11 cellular contexts compared by ENCODE assay signal in genomic region chr3:105801397-105801796, GRCh38.
DNase-seq lines count a peak whose midpoint lies in the region; ATAC-seq and TF ChIP-seq lines count a peak whose summit lies in the region.
"Had no signal": no experiment of that assay in that cellular context is flagged by ENCODE, and none has a peak within 500 bp of the region (broad histone marks: within the 10 kb centered on the region; RNA-seq: fewer than 3 reads in every experiment).

No MANE protein-coding gene starts in this region.

- TF ChIP-seq CTCF in GM12875 (IDR thresholded peaks at IDR 0.05; ENCODE audit: borderline replicate concordance, insufficient read depth, low read depth, low read length) (no peak), mesothelial cell of epicardium (IDR thresholded peaks at IDR 0.05; ENCODE audit: unreplicated experiment) (no peak)

- H3K27ac Mint-ChIP-seq in T-cell (peak overlapping the region; percentile 65 to 79), mesothelial cell of epicardium (peak overlapping the region; percentile 31)

- H3K9me3 Mint-ChIP-seq in T-cell: peaks cover 0 to 5% (median 0%) of the 10 kb centered on the region in 3 donors
- peaks cover 10% of the 10 kb centered on the region for H3K9me3 Mint-ChIP-seq in mesothelial cell of epicardium

- H3K4me3 ChIP-seq in GM12875 (ENCODE audit: low read depth, low read length): peak overlapping the region; percentile 5
- H3K4me3 ChIP-seq: colonic mucosa had no signal

- H3K4me3 Mint-ChIP-seq in T-cell (no peak overlapping the region), mesothelial cell of epicardium (no peak overlapping the region)

- CTCF ChIA-PET in T-cell (lab: Charles Lee): interaction anchor here (0.5 to 1.3 kb wide), 7 partner anchors 9 to 1306 kb away, joined by 3 to 5 read pairs (median 3); no protein-coding TSS in a partner anchor

- H3K27me3 Mint-ChIP-seq in T-cell: no peaks in the 10 kb centered on the region
- no peaks in the 10 kb centered on the region for H3K27me3 Mint-ChIP-seq in mesothelial cell of epicardium (ENCODE audit: low read depth)

- peaks cover 36% of the 10 kb centered on the region for H3K36me3 Mint-ChIP-seq in T-cell
- peaks cover 21% of the 10 kb centered on the region for H3K36me3 Mint-ChIP-seq in mesothelial cell of epicardium

- ATAC-seq in GM19035 (IDR thresholded peaks at IDR 0.05; ENCODE audit: unreplicated experiment) (peak; percentile 40), T-cell (replicated peaks in 1 of 4) (peak in 1 of 4 experiments; percentile 67), HG03469 (IDR thresholded peaks at IDR 0.05; ENCODE audit: unreplicated experiment) (no peak)
- ATAC-seq: Panc1 had no signal

- peak in 1 of 34 experiments; percentile 8 for DNase-seq in T-cell
- DNase-seq in mesothelial cell of epicardium (ENCODE audit: low spot score in 2 of 2, unreplicated experiment in 2 of 2): no peak
- no peak for DNase-seq in stimulated activated CD4-positive, alpha-beta T cell treated with anti-CD3 and anti-CD28 coated beads, Interleukin-12 subunit alpha, Interleukin-12 subunit beta, amount 100 ng/mL, for 4 hours
- no peak for DNase-seq in activated CD8-positive, alpha-beta memory T cell treated with anti-CD3 and anti-CD28 coated beads, Interleukin-2, amount 50 U/mL, for 4 hours
- DNase-seq: colonic mucosa, NCI-H226, nucleus accumbens had no signal

- peaks cover 82 to 86% (median 84%) of the 10 kb centered on the region in 3 donors for H3K4me1 Mint-ChIP-seq in T-cell
- H3K4me1 Mint-ChIP-seq in mesothelial cell of epicardium: peaks cover 40% of the 10 kb centered on the region

- POLR2A ChIA-PET in T-cell (lab: Charles Lee): no interaction called here
